ENCODE assay signal across 10 cellular contexts in the genomic region with DNA sequence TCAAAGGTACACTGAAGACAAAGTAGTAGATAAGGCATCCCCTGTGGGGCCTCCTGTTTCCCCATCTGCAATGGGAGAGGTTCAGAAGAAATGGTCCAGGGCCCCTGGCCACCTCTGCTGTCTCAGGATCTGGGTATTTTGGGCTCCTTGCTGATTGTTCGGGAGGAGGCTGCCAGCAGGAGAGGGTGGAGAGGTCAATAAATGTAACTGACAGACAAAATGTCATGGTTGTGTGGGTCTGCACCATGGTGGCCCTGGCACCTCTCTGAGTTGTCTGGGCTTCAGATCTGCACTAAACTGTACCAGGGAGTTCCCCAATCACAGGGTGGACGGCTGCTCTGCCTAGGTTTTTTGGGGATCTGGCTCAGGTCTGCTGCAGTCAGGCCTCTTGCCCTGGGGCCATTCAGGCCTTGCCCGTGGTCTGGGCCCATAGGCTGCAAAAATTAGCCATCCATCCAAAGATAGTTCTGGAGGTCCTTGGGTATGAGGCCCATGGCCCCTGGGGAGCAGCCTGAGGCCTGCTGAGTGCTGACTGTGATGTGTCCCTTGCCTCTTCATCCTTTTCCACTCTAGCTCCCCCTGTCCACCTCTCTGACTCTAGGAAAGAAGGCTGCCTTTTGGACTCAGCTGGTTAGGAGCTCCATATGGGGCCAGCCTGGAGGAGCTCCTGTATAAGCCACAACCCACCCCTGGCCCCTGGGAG. TPM values are rescaled to one million over a fixed set of nuclear protein-coding genes. Genes with fewer than 3 reads are reported as not detected.
A peak's percentile ranks its signal among the peaks of the same experiment; 100 is the strongest.
DNase-seq lines count a peak whose midpoint lies in the region; ATAC-seq and TF ChIP-seq lines count a peak whose summit lies in the region.
"Had no signal": no experiment of that assay in that cellular context is flagged by ENCODE, and none has a peak within 500 bp of the region (broad histone marks: within the 10 kb centered on the region; RNA-seq: fewer than 3 reads in every experiment).

No MANE protein-coding gene starts in this region.

- H3K27me3 ChIP-seq in heart right ventricle: no peaks in the 10 kb centered on the region
- H3K27me3 ChIP-seq: testis had no signal

- DNase-seq in activated CD8-positive, alpha-beta memory T cell treated with anti-CD3 and anti-CD28 coated beads, Interleukin-2, amount 10 ng/mL, durations not matched to agents 7 days and 5 days: no peak
- DNase-seq in activated CD8-positive, alpha-beta memory T cell treated with anti-CD3 and anti-CD28 coated beads, Interleukin-2, amount 50 U/mL, for 48 hours: no peak
- no peak for DNase-seq in SK-N-MC (ENCODE audit: low read depth, low spot score)
- no peak for DNase-seq in heart right ventricle
- no peak for DNase-seq in hippocampal formation (lab: John Stamatoyannopoulos, UW)
- DNase-seq in LoVo (ENCODE audit: low spot score): no peak
- DNase-seq: testis had no signal

- peak overlapping the region; percentile 77 for H3K4me3 Mint-ChIP-seq in activated CD8-positive, alpha-beta memory T cell treated with anti-CD3 and anti-CD28 coated beads, Interleukin-2, amount 10 ng/mL, durations not matched to agents 7 days and 5 days
- peak overlapping the region; percentile 68 for H3K4me3 Mint-ChIP-seq in stimulated activated memory B cell treated with anti-CD40 and anti-IgM and Interleukin-4, amounts not matched to agents 10 μg/mL and 1 μg/mL and 100 μg/mL, for 72 hours

- CTCF ChIA-PET in activated CD8-positive, alpha-beta memory T cell treated with anti-CD3 and anti-CD28 coated beads, Interleukin-2, amount 10 ng/mL, durations not matched to agents 7 days and 5 days (lab: Charles Lee): interaction anchor here (0.8 to 2.4 kb wide), 10 partner anchors 8 to 77 kb away, joined by 3 to 9 read pairs (median 4); partner anchors contain the start of genes CCDC12 and NBEAL2

- peaks cover 72% of the 10 kb centered on the region for H3K4me1 Mint-ChIP-seq in activated CD8-positive, alpha-beta memory T cell treated with anti-CD3 and anti-CD28 coated beads, Interleukin-2, amount 10 ng/mL, durations not matched to agents 7 days and 5 days
- peaks cover 94% of the 10 kb centered on the region for H3K4me1 Mint-ChIP-seq in stimulated activated memory B cell treated with anti-CD40 and anti-IgM and Interleukin-4, amounts not matched to agents 10 μg/mL and 1 μg/mL and 100 μg/mL, for 72 hours

- no peak overlapping the region for H3K4me3 ChIP-seq in SK-N-MC
- peak overlapping the region in 1 of 10 donors; percentile 53 for H3K4me3 ChIP-seq in heart right ventricle
- H3K4me3 ChIP-seq: HAP-1, testis had no signal

- H3K9me3 ChIP-seq in SK-N-MC (ENCODE audit: low read depth, low read length) (no peaks in the 10 kb centered on the region), heart right ventricle (no peaks in the 10 kb centered on the region)
- H3K9me3 ChIP-seq: HAP-1, testis had no signal

- 0 out of 2 replicates have a peak overlapping the region, but pooled peaks have one; percentile 16 for H3K27ac ChIP-seq in SK-N-MC
- peak overlapping the region in 8 of 10 donors; percentile 15 to 90 (median 67) for H3K27ac ChIP-seq in heart right ventricle
- H3K27ac ChIP-seq: testis had no signal

- no peaks in the 10 kb centered on the region for H3K9me3 Mint-ChIP-seq in activated CD8-positive, alpha-beta memory T cell treated with anti-CD3 and anti-CD28 coated beads, Interleukin-2, amount 10 ng/mL, durations not matched to agents 7 days and 5 days (ENCODE audit: low read depth)
- H3K9me3 Mint-ChIP-seq in stimulated activated memory B cell treated with anti-CD40 and anti-IgM and Interleukin-4, amounts not matched to agents 10 μg/mL and 1 μg/mL and 100 μg/mL, for 72 hours: no peaks in the 10 kb centered on the region

- H3K36me3 ChIP-seq in SK-N-MC (ENCODE audit: insufficient read depth, low read length) (no peaks in the 10 kb centered on the region), heart right ventricle (peaks cover 0 to 32% (median 0%) of the 10 kb centered on the region in 9 donors)
- H3K36me3 ChIP-seq: HAP-1 had no signal

- no peak overlapping the region for H3K9ac ChIP-seq in SK-N-MC (ENCODE audit: insufficient read length)

- no peak for TF ChIP-seq CTCF in heart right ventricle (IDR thresholded peaks at IDR 0.05)

- H3K27ac Mint-ChIP-seq in activated CD8-positive, alpha-beta memory T cell treated with anti-CD3 and anti-CD28 coated beads, Interleukin-2, amount 10 ng/mL, durations not matched to agents 7 days and 5 days: peak overlapping the region; percentile 80
- H3K27ac Mint-ChIP-seq in stimulated activated memory B cell treated with anti-CD40 and anti-IgM and Interleukin-4, amounts not matched to agents 10 μg/mL and 1 μg/mL and 100 μg/mL, for 72 hours: peak overlapping the region; percentile 91

- peaks cover 6 to 88% (median 25%) of the 10 kb centered on the region in 9 donors for H3K4me1 ChIP-seq in heart right ventricle
- H3K4me1 ChIP-seq: HAP-1, testis had no signal

- no peaks in the 10 kb centered on the region for H3K27me3 Mint-ChIP-seq in activated CD8-positive, alpha-beta memory T cell treated with anti-CD3 and anti-CD28 coated beads, Interleukin-2, amount 10 ng/mL, durations not matched to agents 7 days and 5 days
- no peaks in the 10 kb centered on the region for H3K27me3 Mint-ChIP-seq in stimulated activated memory B cell treated with anti-CD40 and anti-IgM and Interleukin-4, amounts not matched to agents 10 μg/mL and 1 μg/mL and 100 μg/mL, for 72 hours

- ATAC-seq in activated CD8-positive, alpha-beta memory T cell treated with anti-CD3 and anti-CD28 coated beads, Interleukin-2, amount 10 ng/mL, durations not matched to agents 7 days and 5 days: no peak
- ATAC-seq in heart right ventricle: peak in 2 of 8 donors; percentile 2
- ATAC-seq in stimulated activated memory B cell treated with anti-CD40 and anti-IgM and Interleukin-4, amounts not matched to agents 10 μg/mL and 1 μg/mL and 100 μg/mL, for 72 hours: no peak
- no peak for ATAC-seq in activated CD4-positive, CD25-positive, alpha-beta regulatory T cell treated with anti-CD3 and anti-CD28 coated beads, Interleukin-2, amount 50 U/mL, for 24 hours

- 81 to 84% methylated on average over 3 of the region's 3 CpGs for WGBS in heart right ventricle, 2 donors

- H3K36me3 Mint-ChIP-seq in activated CD8-positive, alpha-beta memory T cell treated with anti-CD3 and anti-CD28 coated beads, Interleukin-2, amount 10 ng/mL, durations not matched to agents 7 days and 5 days: peaks cover 23% of the 10 kb centered on the region
- peaks cover 37% of the 10 kb centered on the region for H3K36me3 Mint-ChIP-seq in stimulated activated memory B cell treated with anti-CD40 and anti-IgM and Interleukin-4, amounts not matched to agents 10 μg/mL and 1 μg/mL and 100 μg/mL, for 72 hours

- intact Hi-C loops in heart right ventricle (cut with DNase I): no loop called here

RNA-seq across cellular contexts. Expression of gene NBEAL2, which starts 7.5 kb away (rescaled TPM):
- 100 to 1,000 TPM; 164 to 262 TPM for total RNA-seq in activated CD8-positive, alpha-beta memory T cell treated with anti-CD3 and anti-CD28 coated beads, Interleukin-2, amount 10 ng/mL, durations not matched to agents 7 days and 5 days
- total RNA-seq in heart right ventricle: 10 to 100 TPM in 7 of 10 donors, 1 to 10 TPM in 3; 7.6 to 23.1 (median 10.8) TPM
- 10 to 100 TPM; 44.0 to 51.1 TPM for polyA plus RNA-seq in heart right ventricle

RNA-seq across cellular contexts. Expression of gene CCDC12, which starts 10.4 kb away (rescaled TPM):
- 10 to 100 TPM; 65.9 to 72.7 TPM for total RNA-seq in activated CD8-positive, alpha-beta memory T cell treated with anti-CD3 and anti-CD28 coated beads, Interleukin-2, amount 10 ng/mL, durations not matched to agents 7 days and 5 days
- 10 to 100 TPM; 28.8 to 39.9 (median 33.3) TPM for total RNA-seq in heart right ventricle
- polyA plus RNA-seq in heart right ventricle: 100 to 1,000 TPM in 1 of 2 donors, 10 to 100 TPM in 1; 86.1 to 137 TPM

Comparison
In these comparisons a context has a peak if more than half of its experiments do, and no peak if none do; other contexts are left out.
1. RNA of gene NBEAL2, which starts 7.5 kb away (total RNA-seq): 164 to 262 TPM in activated CD8-positive, alpha-beta memory T cell treated with anti-CD3 and anti-CD28 coated beads, Interleukin-2, amount 10 ng/mL, durations not matched to agents 7 days and 5 days; 7.6 to 23.1 TPM in heart right ventricle; every median in the first group is over 4 times any median in the second.